Comparison of ENCODE assay signal across 15 cellular contexts in the genomic region with DNA sequence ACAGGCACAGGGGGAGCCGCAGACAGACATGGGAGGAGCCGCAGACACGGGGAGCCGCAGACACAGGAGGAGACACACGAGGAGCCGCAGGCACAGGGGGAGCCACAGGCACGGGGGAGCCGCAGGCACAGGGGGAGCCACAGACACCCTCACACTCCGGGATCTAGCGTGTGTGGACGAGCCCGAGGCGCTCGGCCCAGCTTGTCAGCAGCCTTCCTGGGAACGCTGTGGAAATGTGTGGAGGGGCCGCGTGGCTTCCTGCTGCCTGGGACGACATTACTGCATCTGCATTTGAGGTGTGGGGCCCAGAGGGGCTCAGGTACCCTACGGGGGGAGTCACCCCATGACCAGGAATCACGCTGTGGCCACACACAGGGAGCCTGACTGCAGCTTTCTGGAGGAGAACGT.
"Had no signal": no experiment of that assay in that cellular context is flagged by ENCODE, and none has a peak within 500 bp of the region (broad histone marks: within the 10 kb centered on the region; RNA-seq: fewer than 3 reads in every experiment).

No MANE protein-coding gene starts in this region.

- H3K4me3 Mint-ChIP-seq: activated CD8-positive, alpha-beta T cell treated with anti-CD3 and anti-CD28 coated beads, Interleukin-2, amount 10 ng/mL, durations not matched to agents 7 days and 5 days; activated naive CD4-positive, alpha-beta T cell treated with anti-CD3 and anti-CD28 coated beads for 36 hours; naive thymus-derived CD8-positive, alpha-beta T cell; stimulated activated effector memory CD8-positive, alpha-beta T cell treated with anti-CD3 and anti-CD28 coated beads, Interleukin-12 subunit alpha, Interleukin-12 subunit beta, amount 100 ng/mL, for 72 hours; T-cell had no signal

- H3K9me3 Mint-ChIP-seq: activated naive CD4-positive, alpha-beta T cell treated with anti-CD3 and anti-CD28 coated beads for 36 hours had no signal

- H3K36me3 ChIP-seq: gastrocnemius medialis, transverse colon had no signal

- H3K27me3 ChIP-seq: gastrocnemius medialis, transverse colon had no signal

- H3K4me1 ChIP-seq: gastrocnemius medialis had no signal

- H3K27me3 Mint-ChIP-seq: T-cell had no signal

- H3K4me1 Mint-ChIP-seq: stimulated activated effector memory CD8-positive, alpha-beta T cell treated with anti-CD3 and anti-CD28 coated beads, Interleukin-12 subunit alpha, Interleukin-12 subunit beta, amount 100 ng/mL, for 72 hours; T-cell had no signal

- H3K27ac Mint-ChIP-seq: activated CD8-positive, alpha-beta T cell treated with anti-CD3 and anti-CD28 coated beads, Interleukin-2, amount 10 ng/mL, durations not matched to agents 7 days and 5 days; activated naive CD4-positive, alpha-beta T cell treated with anti-CD3 and anti-CD28 coated beads for 36 hours; naive thymus-derived CD8-positive, alpha-beta T cell; stimulated activated effector memory CD8-positive, alpha-beta T cell treated with anti-CD3 and anti-CD28 coated beads, Interleukin-12 subunit alpha, Interleukin-12 subunit beta, amount 100 ng/mL, for 72 hours; T-cell had no signal

- H3K27ac ChIP-seq: gastrocnemius medialis, skin epidermis, transverse colon had no signal

- DNase-seq: activated CD4-positive, alpha-beta T cell treated with anti-CD3 and anti-CD28 coated beads for 4 hours; activated CD8-positive, alpha-beta memory T cell treated with anti-CD3 and anti-CD28 coated beads, Interleukin-2, amount 50 U/mL, for 48 hours; activated CD8-positive, alpha-beta T cell treated with anti-CD3 and anti-CD28 coated beads, Interleukin-2, amount 10 ng/mL, durations not matched to agents 7 days and 5 days; activated naive CD4-positive, alpha-beta T cell treated with anti-CD3 and anti-CD28 coated beads for 36 hours; caudate nucleus; cortex of kidney; effector memory CD4-positive, alpha-beta T cell; gastrocnemius medialis; T-cell; T1000; transverse colon had no signal

- ATAC-seq: activated CD8-positive, alpha-beta T cell treated with anti-CD3 and anti-CD28 coated beads, Interleukin-2, amount 10 ng/mL, durations not matched to agents 7 days and 5 days; gastrocnemius medialis; naive thymus-derived CD8-positive, alpha-beta T cell; stimulated activated effector memory CD8-positive, alpha-beta T cell treated with anti-CD3 and anti-CD28 coated beads, Interleukin-12 subunit alpha, Interleukin-12 subunit beta, amount 100 ng/mL, for 72 hours; T-cell had no signal

- H3K4me3 ChIP-seq: gastrocnemius medialis, lung, skin epidermis, transverse colon had no signal

- H3K9me3 ChIP-seq: gastrocnemius medialis, transverse colon had no signal

- H3K36me3 Mint-ChIP-seq: naive thymus-derived CD8-positive, alpha-beta T cell; stimulated activated effector memory CD8-positive, alpha-beta T cell treated with anti-CD3 and anti-CD28 coated beads, Interleukin-12 subunit alpha, Interleukin-12 subunit beta, amount 100 ng/mL, for 72 hours; T-cell had no signal
